In genomic region chr11:2521081-2521480, GRCh38 we compare ENCODE assay signal across 18 cellular contexts.
DNase-seq lines count a peak whose midpoint lies in the region; ATAC-seq and TF ChIP-seq lines count a peak whose summit lies in the region.
"Had no signal": no experiment of that assay in that cellular context is flagged by ENCODE, and none has a peak within 500 bp of the region (broad histone marks: within the 10 kb centered on the region; RNA-seq: fewer than 3 reads in every experiment).

No MANE protein-coding gene starts in this region.

- H3K27ac Mint-ChIP-seq in activated T-helper 1 cell treated with anti-CD3 and anti-CD28 coated beads, Interleukin-12 subunit alpha, Interleukin-12 subunit beta, Interleukin-2, Interleukin-4 antibody, amounts not matched to agents 30 ng/mL and 10 ng/mL and 1 ng/mL, durations not matched to agents 14 hours and 24 hours and 36 hours: no peak overlapping the region
- H3K27ac Mint-ChIP-seq: type B pancreatic cell had no signal

- ATAC-seq in lower lobe of right lung (no peak), HG03565 (IDR thresholded peaks at IDR 0.05; ENCODE audit: unreplicated experiment) (no peak)
- ATAC-seq: left colon; naive thymus-derived CD4-positive, alpha-beta T cell had no signal

- 94 to 95% (median 94%) methylated on average over 17 of the region's 17 CpGs for whole genome bisulfite sequencing in adrenal gland, 4 donors
- 89% methylated on average over 17 of the region's 17 CpGs for WGBS in suprapubic skin

- H3K4me3 ChIP-seq in adrenal gland (no peak overlapping the region), lower lobe of right lung (no peak overlapping the region), suprapubic skin (no peak overlapping the region)

- TF ChIP-seq CTCF in adrenal gland (IDR thresholded peaks at IDR 0.05) (no peak), lower lobe of right lung (IDR thresholded peaks at IDR 0.05) (no peak), suprapubic skin (IDR thresholded peaks at IDR 0.05) (no peak)

- H3K9me3 Mint-ChIP-seq in activated T-helper 1 cell treated with anti-CD3 and anti-CD28 coated beads, Interleukin-12 subunit alpha, Interleukin-12 subunit beta, Interleukin-2, Interleukin-4 antibody, amounts not matched to agents 30 ng/mL and 10 ng/mL and 1 ng/mL, durations not matched to agents 14 hours and 24 hours and 36 hours: no peaks in the 10 kb centered on the region
- H3K9me3 Mint-ChIP-seq: CD8-positive, alpha-beta memory T cell; naive thymus-derived CD4-positive, alpha-beta T cell; type B pancreatic cell had no signal

- H3K4me1 Mint-ChIP-seq in activated T-helper 1 cell treated with anti-CD3 and anti-CD28 coated beads, Interleukin-12 subunit alpha, Interleukin-12 subunit beta, Interleukin-2, Interleukin-4 antibody, amounts not matched to agents 30 ng/mL and 10 ng/mL and 1 ng/mL, durations not matched to agents 14 hours and 24 hours and 36 hours (ENCODE audit: low read depth): no peaks in the 10 kb centered on the region

- no peak for TF ChIP-seq EP300 in suprapubic skin (IDR thresholded peaks at IDR 0.05)

- DNase-seq in activated effector memory CD4-positive, alpha-beta T cell treated with anti-CD3 and anti-CD28 coated beads, Interleukin-2, amount 50 U/mL, for 16 hours: peak; percentile 47
- no peak for DNase-seq in activated effector memory CD4-positive, alpha-beta T cell treated with Interleukin-2 at 50 U/mL for 16 hours
- DNase-seq in adrenal gland (peak in 4 of 7 donors; percentile 7 to 25 (median 12)), lower lobe of right lung (peak; percentile 26), suprapubic skin (ENCODE audit: low spot score in 2 of 2) (peak; percentile 46 to 56), NCI-H2196 treated with DMSO at 0.1 percent for 48 hours (lab: John Stamatoyannopoulos, UW; ENCODE audit: unreplicated experiment) (no peak)
- no peak for DNase-seq in activated T-helper 1 cell treated with anti-CD3 and anti-CD28 coated beads, Interleukin-12 subunit alpha, Interleukin-12 subunit beta, Interleukin-2, Interleukin-4 antibody, amounts not matched to agents 30 ng/mL and 10 ng/mL and 1 ng/mL, durations not matched to agents 14 hours and 24 hours and 36 hours (ENCODE audit: low spot score)
- DNase-seq: activated CD4-positive, alpha-beta T cell treated with anti-CD3 and anti-CD28 coated beads, Interleukin-2, amount 50 U/mL, for 1 hour; brain microvascular endothelial cell; EL; hippocampal formation; MM.1S; NCI-H187 treated with DMSO at 0.1 percent for 48 hours had no signal

- no peaks in the 10 kb centered on the region for H3K9me3 ChIP-seq in adrenal gland (replicated peaks in 1 of 3)
- H3K9me3 ChIP-seq in lower lobe of right lung: no peaks in the 10 kb centered on the region
- no peaks in the 10 kb centered on the region for H3K9me3 ChIP-seq in suprapubic skin

- H3K4me1 ChIP-seq in adrenal gland (replicated peaks in 1 of 2) (peaks cover 36 to 45% of the 10 kb centered on the region in 2 donors), lower lobe of right lung (no peaks in the 10 kb centered on the region), suprapubic skin (no peaks in the 10 kb centered on the region)

- H3K27me3 ChIP-seq in adrenal gland: no peaks in the 10 kb centered on the region
- no peaks in the 10 kb centered on the region for H3K27me3 ChIP-seq in lower lobe of right lung (ENCODE audit: low read depth)
- peaks cover 48% of the 10 kb centered on the region for H3K27me3 ChIP-seq in suprapubic skin
- H3K27me3 ChIP-seq: brain microvascular endothelial cell had no signal

- TF ChIP-seq POLR2A in adrenal gland (IDR thresholded peaks at IDR 0.05) (no peak), suprapubic skin (IDR thresholded peaks at IDR 0.05) (no peak)

- no peaks in the 10 kb centered on the region for H3K36me3 Mint-ChIP-seq in activated T-helper 1 cell treated with anti-CD3 and anti-CD28 coated beads, Interleukin-12 subunit alpha, Interleukin-12 subunit beta, Interleukin-2, Interleukin-4 antibody, amounts not matched to agents 30 ng/mL and 10 ng/mL and 1 ng/mL, durations not matched to agents 14 hours and 24 hours and 36 hours (ENCODE audit: low read depth)
- H3K36me3 Mint-ChIP-seq: CD8-positive, alpha-beta memory T cell; type B pancreatic cell had no signal

- H3K27me3 Mint-ChIP-seq in activated T-helper 1 cell treated with anti-CD3 and anti-CD28 coated beads, Interleukin-12 subunit alpha, Interleukin-12 subunit beta, Interleukin-2, Interleukin-4 antibody, amounts not matched to agents 30 ng/mL and 10 ng/mL and 1 ng/mL, durations not matched to agents 14 hours and 24 hours and 36 hours (ENCODE audit: insufficient read depth): no peaks in the 10 kb centered on the region
- H3K27me3 Mint-ChIP-seq: naive thymus-derived CD4-positive, alpha-beta T cell had no signal

- H3K4me3 Mint-ChIP-seq in activated T-helper 1 cell treated with anti-CD3 and anti-CD28 coated beads, Interleukin-12 subunit alpha, Interleukin-12 subunit beta, Interleukin-2, Interleukin-4 antibody, amounts not matched to agents 30 ng/mL and 10 ng/mL and 1 ng/mL, durations not matched to agents 14 hours and 24 hours and 36 hours: no peak overlapping the region
- H3K4me3 Mint-ChIP-seq: CD8-positive, alpha-beta memory T cell; naive thymus-derived CD4-positive, alpha-beta T cell; type B pancreatic cell had no signal

- intact Hi-C loops in adrenal gland (cut with DNase I): loop anchor here (10.0 kb wide), 4 partner anchors 206 to 326 kb away; partner anchors contain the start of genes C11orf21 (in 1 of the 2) and TSPAN32 (in 1 of the 2)
- intact Hi-C loops in lower lobe of right lung (cut with DNase I): no loop called here
- intact Hi-C loops in activated T-helper 1 cell treated with anti-CD3 and anti-CD28 coated beads, Interleukin-12 subunit alpha, Interleukin-12 subunit beta, Interleukin-2, Interleukin-4 antibody, amounts not matched to agents 30 ng/mL and 10 ng/mL and 1 ng/mL, durations not matched to agents 14 hours and 24 hours and 36 hours (cut with micrococcal nuclease): no loop called here

- H3K36me3 ChIP-seq in adrenal gland (replicated peaks in 1 of 2) (no peaks in the 10 kb centered on the region), lower lobe of right lung (no peaks in the 10 kb centered on the region), suprapubic skin (no peaks in the 10 kb centered on the region)
- H3K36me3 ChIP-seq: brain microvascular endothelial cell had no signal

- H3K27ac ChIP-seq in adrenal gland: peak overlapping the region in 2 of 5 donors; percentile 47 to 82
- H3K27ac ChIP-seq in lower lobe of right lung: no peak overlapping the region
- no peak overlapping the region for H3K27ac ChIP-seq in suprapubic skin
- H3K27ac ChIP-seq: brain microvascular endothelial cell had no signal

Comparison
In these comparisons a context has a peak if more than half of its experiments do, and no peak if none do; other contexts are left out.
1. DNase-seq: peak in activated effector memory CD4-positive, alpha-beta T cell treated with anti-CD3 and anti-CD28 coated beads, Interleukin-2, amount 50 U/mL, for 16 hours (single experiment), adrenal gland (4 of 7), lower lobe of right lung (single experiment) and suprapubic skin (2 of 2); none in activated effector memory CD4-positive, alpha-beta T cell treated with Interleukin-2 at 50 U/mL for 16 hours (single experiment), NCI-H2196 treated with DMSO at 0.1 percent for 48 hours (single experiment) and activated T-helper 1 cell treated with anti-CD3 and anti-CD28 coated beads, Interleukin-12 subunit alpha, Interleukin-12 subunit beta, Interleukin-2, Interleukin-4 antibody, amounts not matched to agents 30 ng/mL and 10 ng/mL and 1 ng/mL, durations not matched to agents 14 hours and 24 hours and 36 hours (single experiment).
2. intact Hi-C loops: an anchor here in adrenal gland (10.0 kb wide); none called in lower lobe of right lung and activated T-helper 1 cell treated with anti-CD3 and anti-CD28 coated beads, Interleukin-12 subunit alpha, Interleukin-12 subunit beta, Interleukin-2, Interleukin-4 antibody, amounts not matched to agents 30 ng/mL and 10 ng/mL and 1 ng/mL, durations not matched to agents 14 hours and 24 hours and 36 hours.